ENCODE assay signal across 2 cellular contexts in the genomic region with DNA sequence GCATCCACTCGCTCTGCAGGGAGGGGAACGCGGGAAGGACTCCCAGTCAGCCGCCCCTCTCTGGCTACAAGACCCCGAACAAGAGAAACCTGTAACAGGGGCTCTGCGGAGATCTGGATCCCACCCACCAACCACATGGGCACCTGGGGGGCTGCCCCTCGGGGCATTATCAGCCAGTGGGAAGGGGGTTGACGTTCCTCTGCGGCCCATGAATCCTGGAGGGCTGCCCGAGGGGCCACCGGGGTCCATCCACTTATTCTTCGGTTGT.
TF ChIP-seq lines count a peak whose summit lies in the region.

No MANE protein-coding gene starts in this region.

TF ChIP-seq in SK-N-SH, 30 proteins besides CTCF, POLR2A, EP300 and RAD21 (continued from another document):
- TF ChIP-seq, protein P1, sequence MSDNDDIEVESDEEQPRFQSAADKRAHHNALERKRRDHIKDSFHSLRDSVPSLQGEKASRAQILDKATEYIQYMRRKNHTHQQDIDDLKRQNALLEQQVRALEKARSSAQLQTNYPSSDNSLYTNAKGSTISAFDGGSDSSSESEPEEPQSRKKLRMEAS (IDR thresholded peaks at IDR 0.05; ENCODE audit: low read depth), result no peak
- TF ChIP-seq YY1 (IDR thresholded peaks at IDR 0.05; ENCODE audit: low read depth), result no peak
- TF ChIP-seq SMC3 (IDR thresholded peaks at IDR 0.05; ENCODE audit: low read depth, low read length), result no peak
- no peak for TF ChIP-seq NRF1 (IDR thresholded peaks at IDR 0.05; ENCODE audit: low read depth, low read length)
- no peak for TF ChIP-seq EZH2phosphoT487 (IDR thresholded peaks at IDR 0.05; ENCODE audit: borderline replicate concordance, low read depth)

TF ChIP-seq in SK-N-SH treated with all-trans-retinoic acid at 6 μM for 48 hours, 23 proteins besides CTCF, POLR2A, EP300 and RAD21 (continued from another document):
- TF ChIP-seq, protein P2, sequence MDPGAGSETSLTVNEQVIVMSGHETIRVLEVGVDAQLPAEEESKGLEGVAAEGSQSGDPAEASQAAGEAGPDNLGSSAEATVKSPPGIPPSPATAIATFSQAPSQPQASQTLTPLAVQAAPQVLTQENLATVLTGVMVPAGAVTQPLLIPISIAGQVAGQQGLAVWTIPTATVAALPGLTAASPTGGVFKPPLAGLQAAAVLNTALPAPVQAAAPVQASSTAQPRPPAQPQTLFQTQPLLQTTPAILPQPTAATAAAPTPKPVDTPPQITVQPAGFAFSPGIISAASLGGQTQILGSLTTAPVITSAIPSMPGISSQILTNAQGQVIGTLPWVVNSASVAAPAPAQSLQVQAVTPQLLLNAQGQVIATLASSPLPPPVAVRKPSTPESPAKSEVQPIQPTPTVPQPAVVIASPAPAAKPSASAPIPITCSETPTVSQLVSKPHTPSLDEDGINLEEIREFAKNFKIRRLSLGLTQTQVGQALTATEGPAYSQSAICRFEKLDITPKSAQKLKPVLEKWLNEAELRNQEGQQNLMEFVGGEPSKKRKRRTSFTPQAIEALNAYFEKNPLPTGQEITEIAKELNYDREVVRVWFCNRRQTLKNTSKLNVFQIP (CRISPR knock-in tag; IDR thresholded peaks at IDR 0.05; ENCODE audit: borderline replicate concordance, low read depth), result no peak
- TF ChIP-seq CREB5 (CRISPR knock-in tag; IDR thresholded peaks at IDR 0.05; ENCODE audit: low read depth), result no peak
